Comparison of ENCODE assay signal across 1 cellular context in the genomic region with DNA sequence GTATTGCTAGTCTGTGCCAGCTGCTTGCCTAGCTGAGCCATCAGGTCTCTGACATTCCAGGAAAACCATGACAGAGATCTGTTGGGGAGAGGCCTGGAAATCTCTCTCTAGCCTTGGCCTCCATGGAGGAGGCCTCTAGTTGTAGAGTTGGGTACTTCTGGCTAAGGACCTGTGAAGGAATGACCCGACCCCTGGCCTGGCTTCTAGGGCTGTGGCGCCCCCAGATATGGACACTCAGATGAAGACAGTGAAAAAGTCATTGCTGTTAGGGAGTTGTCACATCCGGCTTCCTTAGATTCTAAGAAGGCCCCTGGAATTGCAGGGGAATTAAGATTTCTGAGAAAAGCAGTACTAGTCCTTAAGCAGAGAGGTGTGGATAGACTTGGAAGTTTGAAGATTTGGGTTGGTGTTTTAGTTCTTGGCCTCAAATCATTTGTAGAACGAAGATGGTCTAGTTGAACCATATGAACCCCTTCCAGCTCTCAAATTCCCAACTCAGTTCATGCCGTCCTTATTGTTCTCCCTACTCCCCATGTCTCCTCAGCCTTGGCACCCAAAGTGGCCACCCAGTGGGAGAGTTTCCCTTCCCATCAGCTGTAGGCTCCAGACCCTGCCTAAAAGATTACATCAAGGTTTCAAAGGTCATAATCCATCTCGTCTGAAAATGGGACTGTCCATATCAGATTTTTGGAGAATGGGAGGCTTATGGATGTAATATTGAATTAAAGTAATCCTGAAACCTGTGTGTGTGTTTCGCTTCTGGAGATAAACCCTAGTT.
TF ChIP-seq lines count a peak whose summit lies in the region.

No MANE protein-coding gene starts in this region.

TF ChIP-seq in H1, 55 proteins besides CTCF, POLR2A, EP300 and RAD21:
- TF ChIP-seq EGR1 (IDR thresholded peaks at IDR 0.05; ENCODE audit: borderline replicate concordance, low read depth, low read length): no peak
- no peak for TF ChIP-seq RXRA (IDR thresholded peaks at IDR 0.05; ENCODE audit: insufficient read depth, low read depth, low read length)
- no peak for TF ChIP-seq ZNF274 (IDR thresholded peaks at IDR 0.05; ENCODE audit: borderline replicate concordance, extremely low read depth, low read length)
- no peak for TF ChIP-seq FOSL1 (IDR thresholded peaks at IDR 0.05; ENCODE audit: insufficient read depth, low read depth, low read length)
- TF ChIP-seq TAF1 (IDR thresholded peaks at IDR 0.05; ENCODE audit: low read depth, low read length): no peak
- TF ChIP-seq HDAC2 (IDR thresholded peaks at IDR 0.05; ENCODE audit: borderline replicate concordance in 1 of 2, low read depth in 2 of 2, low read length in 2 of 2): no peak
- no peak for TF ChIP-seq CEBPB (IDR thresholded peaks at IDR 0.05; ENCODE audit: low read depth, low read length)
- no peak for TF ChIP-seq TEAD4 (IDR thresholded peaks at IDR 0.05; ENCODE audit: low read depth, low read length)
- TF ChIP-seq, protein P1, sequence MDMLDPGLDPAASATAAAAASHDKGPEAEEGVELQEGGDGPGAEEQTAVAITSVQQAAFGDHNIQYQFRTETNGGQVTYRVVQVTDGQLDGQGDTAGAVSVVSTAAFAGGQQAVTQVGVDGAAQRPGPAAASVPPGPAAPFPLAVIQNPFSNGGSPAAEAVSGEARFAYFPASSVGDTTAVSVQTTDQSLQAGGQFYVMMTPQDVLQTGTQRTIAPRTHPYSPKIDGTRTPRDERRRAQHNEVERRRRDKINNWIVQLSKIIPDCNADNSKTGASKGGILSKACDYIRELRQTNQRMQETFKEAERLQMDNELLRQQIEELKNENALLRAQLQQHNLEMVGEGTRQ (IDR thresholded peaks at IDR 0.05; ENCODE audit: low read length): no peak
- no peak for TF ChIP-seq SIX5 (IDR thresholded peaks at IDR 0.05; ENCODE audit: low read depth, low read length)
- TF ChIP-seq CHD2 (IDR thresholded peaks at IDR 0.05; ENCODE audit: low read length): no peak
- no peak for TF ChIP-seq BCL11A (IDR thresholded peaks at IDR 0.05; ENCODE audit: low read depth in 2 of 2, low read length in 2 of 2)
- TF ChIP-seq, protein P2, sequence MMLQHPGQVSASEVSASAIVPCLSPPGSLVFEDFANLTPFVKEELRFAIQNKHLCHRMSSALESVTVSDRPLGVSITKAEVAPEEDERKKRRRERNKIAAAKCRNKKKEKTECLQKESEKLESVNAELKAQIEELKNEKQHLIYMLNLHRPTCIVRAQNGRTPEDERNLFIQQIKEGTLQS (IDR thresholded peaks at IDR 0.05; ENCODE audit: insufficient read depth, low read depth, low read length): no peak
- no peak for TF ChIP-seq CBX8 (IDR thresholded peaks at IDR 0.05; ENCODE audit: borderline replicate concordance, low read depth, low read length)
- no peak for TF ChIP-seq TCF12 (IDR thresholded peaks at IDR 0.05; ENCODE audit: low read depth, low read length)
- TF ChIP-seq SP1 (IDR thresholded peaks at IDR 0.05; ENCODE audit: low read depth, low read length): no peak
- no peak for TF ChIP-seq NANOG (IDR thresholded peaks at IDR 0.05; ENCODE audit: insufficient read depth, low read depth, low read length, poor library complexity, severe bottlenecking)
- no peak for TF ChIP-seq ASH2L (IDR thresholded peaks at IDR 0.05; ENCODE audit: low read length)
- no peak for TF ChIP-seq NRF1 (IDR thresholded peaks at IDR 0.05; ENCODE audit: low read depth, low read length)
- no peak for TF ChIP-seq TAF7 (optimal IDR thresholded peaks at IDR 0.05; ENCODE audit: borderline replicate concordance, low read depth, low read length)
